ENCODE assay signal across 8 cellular contexts in the genomic region with DNA sequence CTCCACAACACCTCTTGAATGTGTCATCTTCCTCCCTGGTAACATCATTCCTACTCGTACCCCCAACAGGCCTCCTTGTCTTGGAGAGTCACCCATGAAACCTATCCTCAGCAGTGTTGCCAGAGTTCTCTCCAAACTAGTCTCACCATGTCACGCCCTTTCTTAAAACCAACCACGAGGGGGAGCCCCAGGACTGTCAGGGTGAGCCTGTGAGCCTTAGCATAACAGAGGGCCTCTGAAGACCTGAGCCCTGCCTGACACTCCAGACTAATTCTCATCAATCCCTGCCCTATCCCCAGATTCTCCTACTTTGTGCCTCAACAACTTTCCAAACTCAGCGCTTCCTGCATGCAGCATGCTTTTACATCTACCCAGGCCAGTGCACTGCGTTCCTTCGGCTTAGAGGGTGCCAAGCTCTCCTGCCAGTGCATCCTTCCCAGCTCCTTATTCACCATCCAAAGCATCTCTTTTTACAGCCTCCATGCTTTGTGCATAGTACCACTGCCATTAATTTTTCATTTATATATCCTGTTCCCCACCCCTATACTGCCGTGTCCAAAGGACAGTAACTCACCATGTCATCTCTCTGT. TPM values are rescaled to one million over a fixed set of nuclear protein-coding genes. Genes with fewer than 3 reads are reported as not detected.
DNase-seq lines count a peak whose midpoint lies in the region; FAIRE-seq and TF ChIP-seq lines count a peak whose summit lies in the region.

No MANE protein-coding gene starts in this region.

- H4K8ac ChIP-seq in trophoblast cell (ENCODE audit: low read depth, low read length): no peak overlapping the region

- no peak overlapping the region for H3K4me3 ChIP-seq in GM06990 (replicated peaks; ENCODE audit: low read depth, low read length)
- H3K4me3 ChIP-seq in trophoblast cell (ENCODE audit: low read depth, low read length): no peak overlapping the region
- no peak overlapping the region for H3K4me3 ChIP-seq in vagina

- H3K4me2 ChIP-seq in trophoblast cell (ENCODE audit: low read length): no peak overlapping the region

- H3K27ac ChIP-seq in trophoblast cell (ENCODE audit: low read depth, low read length) (no peak overlapping the region), vagina (no peak overlapping the region)

- H3K79me2 ChIP-seq in trophoblast cell (ENCODE audit: control insufficient read depth, insufficient read depth, low read length, poor library complexity): no peaks in the 10 kb centered on the region

- TF ChIP-seq POLR2A in H54 (IDR thresholded peaks at IDR 0.05; ENCODE audit: low read depth, low read length) (no peak), vagina (IDR thresholded peaks at IDR 0.05) (no peak)

- no peak overlapping the region for H4K91ac ChIP-seq in trophoblast cell (ENCODE audit: low read depth, low read length)

- H3K18ac ChIP-seq in trophoblast cell (ENCODE audit: low read length): no peak overlapping the region

- H3K23ac ChIP-seq in trophoblast cell (ENCODE audit: low read length): no peak overlapping the region

- H2AFZ ChIP-seq in trophoblast cell (ENCODE audit: insufficient read depth, low read length, poor library complexity): no peak overlapping the region

- intact Hi-C loops in vagina (cut with DNase I): loop anchor here (2.0 kb wide), 1 partner anchor 49 kb away; no protein-coding TSS in a partner anchor

- H3K4ac ChIP-seq in trophoblast cell (ENCODE audit: low read depth, low read length): no peak overlapping the region

- H2AK5ac ChIP-seq in trophoblast cell (ENCODE audit: low read length): no peak overlapping the region

- H3K9me3 ChIP-seq in trophoblast cell (ENCODE audit: insufficient read depth, low read depth, low read length) (no peaks in the 10 kb centered on the region), vagina (no peaks in the 10 kb centered on the region)

- WGBS in trophoblast cell (ENCODE audit: extremely low coverage, insufficient coverage, insufficient read length): no CpG with 5 or more reads among the region's 7 CpGs

- no peaks in the 10 kb centered on the region for H3K79me1 ChIP-seq in trophoblast cell (ENCODE audit: low read length)

- no peaks in the 10 kb centered on the region for H3K36me3 ChIP-seq in GM06990 (ENCODE audit: control insufficient read depth, insufficient read depth, low read length)
- H3K36me3 ChIP-seq in trophoblast cell (ENCODE audit: control insufficient read depth in 1 of 2, insufficient read depth in 2 of 2, low read length in 2 of 2): no peaks in the 10 kb centered on the region
- no peaks in the 10 kb centered on the region for H3K36me3 ChIP-seq in vagina

- H2BK12ac ChIP-seq in trophoblast cell (ENCODE audit: low read length): no peak overlapping the region

- no peak overlapping the region for H4K12ac ChIP-seq in trophoblast cell (ENCODE audit: low read depth, low read length)

- H2BK5ac ChIP-seq in trophoblast cell (ENCODE audit: low read depth, low read length, poor library complexity): no peak overlapping the region

- DNase-seq in GM06990 (ENCODE audit: extremely low read depth, insufficient read length) (peak; percentile 29), H54 (ENCODE audit: insufficient read length, low spot score) (peak; percentile 69), LoVo (ENCODE audit: low spot score) (peak; percentile 73), SHP77 (lab: John Stamatoyannopoulos, UW) (peak; percentile 72 to 74), glomerular visceral epithelial cell (ENCODE audit: extremely low spot score) (peak; percentile 88), trophoblast cell (peak; percentile 78 to 93), vagina (ENCODE audit: extremely low spot score in 2 of 2) (no peak)
- peak; percentile 2 to 23 (median 12) for DNase-seq in activated naive CD4-positive, alpha-beta T cell (lab: John Stamatoyannopoulos, UW)

- H3K4me1 ChIP-seq in trophoblast cell (ENCODE audit: control insufficient read depth in 1 of 2, insufficient read depth in 2 of 2, low read length in 2 of 2): peaks cover 7 to 12% of the 10 kb centered on the region in 2 experiments
- H3K4me1 ChIP-seq in vagina: peaks cover 5% of the 10 kb centered on the region

- no peak overlapping the region for H3K9ac ChIP-seq in trophoblast cell (ENCODE audit: low read length)

- H2BK120ac ChIP-seq in trophoblast cell (ENCODE audit: insufficient read depth, low read length, poor library complexity): no peak overlapping the region

- no peak overlapping the region for H3K14ac ChIP-seq in trophoblast cell (ENCODE audit: low read length)

- TF ChIP-seq CTCF in GM06990 (IDR thresholded peaks at IDR 0.05; ENCODE audit: insufficient read depth, low read length, poor library complexity, severe bottlenecking): peak; percentile 75
- TF ChIP-seq CTCF in vagina (IDR thresholded peaks at IDR 0.05): peak; percentile 40 to 85 (median 83)

- peak; percentile 68 for FAIRE-seq in H54 (lab: Jason Lieb, UNC)

- H3K27me3 ChIP-seq in GM06990 (replicated peaks; ENCODE audit: control insufficient read depth, insufficient read depth, low read length) (no peaks in the 10 kb centered on the region), trophoblast cell (ENCODE audit: insufficient read depth, low read length) (no peaks in the 10 kb centered on the region), vagina (no peaks in the 10 kb centered on the region)

RNA-seq across cellular contexts. Expression of gene ZNF697, which starts 34.2 kb away (rescaled TPM):
- polyA plus RNA-seq in trophoblast cell (2013): 14.6 and 15.5 TPM in 2 replicates
- total RNA-seq in vagina: 3.7 TPM

Comparison
In these comparisons a context has a peak if more than half of its experiments do, and no peak if none do; other contexts are left out.
1. DNase-seq: peak in GM06990 (single experiment), H54 (single experiment), LoVo (single experiment), SHP77 (2 of 2), activated naive CD4-positive, alpha-beta T cell (4 of 4), glomerular visceral epithelial cell (single experiment) and trophoblast cell (2 of 2); none in vagina (0 of 2).